Comparison of ENCODE assay signal across 8 cellular contexts in the genomic region with DNA sequence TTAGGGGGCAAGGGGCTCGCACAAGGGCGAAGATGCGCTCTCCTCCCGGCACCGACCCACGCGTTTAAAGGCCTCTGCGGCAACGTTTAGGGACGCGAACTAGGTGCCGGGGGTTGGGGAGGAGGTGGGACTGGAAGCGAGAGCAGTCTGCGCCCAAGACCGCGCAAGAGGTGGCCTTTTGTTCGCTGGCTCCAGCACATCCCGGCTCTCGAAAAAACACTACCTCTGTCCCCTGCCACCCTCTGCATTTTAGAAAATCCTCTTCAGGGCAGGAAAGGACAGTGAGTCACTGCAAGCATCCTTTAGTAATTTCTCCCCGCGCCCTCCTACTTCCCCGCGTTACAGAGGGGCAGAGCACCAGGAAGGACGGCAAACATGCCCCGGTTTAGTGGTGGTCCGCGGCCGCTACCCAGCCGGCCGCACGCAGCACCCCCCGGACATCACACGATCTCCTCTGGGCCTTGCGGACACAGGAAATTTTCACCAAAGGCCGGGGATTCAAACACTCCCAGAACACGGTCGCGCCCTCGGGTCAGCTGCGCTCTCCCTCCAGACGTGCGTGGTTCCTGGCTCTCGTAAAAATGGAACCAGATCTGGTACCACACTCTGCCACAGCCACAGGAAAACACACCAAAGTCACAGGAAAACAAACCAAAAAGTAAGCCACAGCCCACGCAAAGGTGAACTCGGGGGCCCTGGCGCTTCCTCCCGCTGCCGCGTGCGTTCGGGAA. TPM values are rescaled to one million over a fixed set of nuclear protein-coding genes. Genes with fewer than 3 reads are reported as not detected.
DNase-seq lines count a peak whose midpoint lies in the region; ATAC-seq and TF ChIP-seq lines count a peak whose summit lies in the region.

No MANE protein-coding gene starts in this region.

- no peaks in the 10 kb centered on the region for H3K9me3 ChIP-seq in PC-9 (ENCODE audit: insufficient read depth, low read depth)
- no peaks in the 10 kb centered on the region for H3K9me3 ChIP-seq in adrenal gland (replicated peaks in 1 of 3)
- H3K9me3 ChIP-seq in iPS-18a (ENCODE audit: control insufficient read depth, low read depth, low read length) = no peaks in the 10 kb centered on the region

- peak overlapping the region; percentile 98 for H3K27ac ChIP-seq in PC-9
- peak overlapping the region in 3 of 5 donors; percentile 50 to 74 (median 62) for H3K27ac ChIP-seq in adrenal gland
- H3K27ac ChIP-seq in iPS-18a (ENCODE audit: low read length) = peak overlapping the region; percentile 94

- peaks cover 37% of the 10 kb centered on the region; the same call in 1 of the 2 replicates for H3K36me3 ChIP-seq in PC-9 (ENCODE audit: low read depth)
- H3K36me3 ChIP-seq in adrenal gland (replicated peaks in 1 of 2) = no peaks in the 10 kb centered on the region
- H3K36me3 ChIP-seq in iPS-18a (ENCODE audit: control insufficient read depth, low read depth, low read length) = no peaks in the 10 kb centered on the region

- no peaks in the 10 kb centered on the region for H3K27me3 ChIP-seq in PC-9 (ENCODE audit: insufficient read depth, low read depth)
- peaks cover 5% of the 10 kb centered on the region for H3K27me3 ChIP-seq in adrenal gland
- no peaks in the 10 kb centered on the region for H3K27me3 ChIP-seq in iPS-18a (ENCODE audit: control insufficient read depth, insufficient read depth, low read length)

- H3K4me3 ChIP-seq in PC-9 = peak overlapping the region; percentile 89
- H3K4me3 ChIP-seq in adrenal gland = peak overlapping the region in 2 of 4 donors; percentile 41 to 61
- peak overlapping the region; percentile 96 for H3K4me3 ChIP-seq in iPS-18a (ENCODE audit: low read length)

- H3F3A ChIP-seq in PC-9 (ENCODE audit: insufficient read depth, low read depth) = peaks cover 28% of the 10 kb centered on the region

- ATAC-seq in HG02798 (IDR thresholded peaks at IDR 0.05; ENCODE audit: poor library complexity, unreplicated experiment) (no peak), GM18519 (IDR thresholded peaks at IDR 0.05; ENCODE audit: low FRiP score, unreplicated experiment) (no peak)

- H3K4me2 ChIP-seq in PC-9 = peak overlapping the region; percentile 93

- peaks cover 80% of the 10 kb centered on the region for H3K79me2 ChIP-seq in PC-9 (ENCODE audit: low read depth)

- peak; percentile 17 for DNase-seq in NCI-H2029 (lab: John Stamatoyannopoulos, UW)
- DNase-seq in NCI-H2029 treated with DMSO at 0.1 percent for 48 hours (lab: John Stamatoyannopoulos, UW) = no peak
- DNase-seq in PC-9 = no peak
- DNase-seq in adrenal gland = peak in 5 of 7 donors; percentile 2 to 29 (median 16)
- DNase-seq in stimulated activated CD4-positive, alpha-beta T cell treated with anti-CD3 and anti-CD28 coated beads, Interleukin-1b, Interleukin-23, amount 100 ng/mL, for 24 hours (ENCODE audit: low read depth in 4 of 4, low spot score in 1 of 4) = peak; percentile 15 to 28 (median 24)

- no peaks in the 10 kb centered on the region for H3K9me2 ChIP-seq in PC-9 (ENCODE audit: insufficient read depth)

- H3K9ac ChIP-seq in iPS-18a (ENCODE audit: low read length) = peak overlapping the region; percentile 99

- peaks cover 24% of the 10 kb centered on the region for H4K20me1 ChIP-seq in PC-9 (ENCODE audit: insufficient read depth)

- WGBS in adrenal gland, 4 donors = 3 to 5% (median 4%) methylated on average over 37 to 51 of the region's 51 CpGs

- TF ChIP-seq POLR2A in adrenal gland (IDR thresholded peaks at IDR 0.05) = no peak

- POLR2A ChIA-PET in PC-9 (lab: Charles Lee; ENCODE audit: unreplicated experiment) = interaction anchor here (1.3 kb wide), 1 partner anchor 289 kb away, joined by 3 read pairs; no protein-coding TSS in a partner anchor

- TF ChIP-seq CTCF in PC-9 (conservative IDR thresholded peaks at IDR 0.05) = no peak
- TF ChIP-seq CTCF in adrenal gland (IDR thresholded peaks at IDR 0.05) = no peak

- H2AFZ ChIP-seq in PC-9 = peak overlapping the region; percentile 85

- CTCF ChIA-PET in PC-9 (lab: Charles Lee) = no interaction called here

- BruUV-seq in PC-9 (replicated peaks; lab: Mats Ljungman, UMichigan) = TSS peak; percentile 32

- H3K4me1 ChIP-seq in PC-9 (replicated peaks; ENCODE audit: insufficient read depth) (peaks cover 44% of the 10 kb centered on the region), adrenal gland (replicated peaks in 1 of 2) (peaks cover 19 to 20% of the 10 kb centered on the region in 2 donors), iPS-18a (ENCODE audit: control insufficient read depth, low read depth, low read length) (peaks cover 45% of the 10 kb centered on the region)

- intact Hi-C loops in PC-9 (cut with micrococcal nuclease; ENCODE audit: unreplicated experiment) (loop anchor here (1.0 to 10.0 kb wide), 9 partner anchors 105 to 1007 kb away; a partner anchor contains a TSS), adrenal gland (cut with DNase I) (no loop called here)

RNA-seq across cellular contexts. Expression of a gene that starts 1.1 kb away (rescaled TPM):
- total RNA-seq in PC-9 (2021) = 77.7 and 131 TPM in 2 replicates
- 10 to 100 TPM in 2 of 8 donors, 1 to 10 TPM in 6; 4.5 to 14.7 (median 6.7) TPM for total RNA-seq in adrenal gland
- 10 to 100 TPM in 1 of 3 donors, 1 to 10 TPM in 2; 2.4 to 14.8 (median 2.9) TPM for polyA plus RNA-seq in adrenal gland

Comparison
In these comparisons a context has a peak if more than half of its experiments do, and no peak if none do; other contexts are left out.
1. DNase-seq: peak in NCI-H2029 (single experiment), adrenal gland (5 of 7) and stimulated activated CD4-positive, alpha-beta T cell treated with anti-CD3 and anti-CD28 coated beads, Interleukin-1b, Interleukin-23, amount 100 ng/mL, for 24 hours (4 of 4); none in NCI-H2029 treated with DMSO at 0.1 percent for 48 hours (single experiment) and PC-9 (0 of 2).
2. Peak in every context shown above with its lines, with median percentiles within 50 percentile points of each other: H3K27ac ChIP-seq.